ENCODE assay signal across 9 cellular contexts in the genomic region with DNA sequence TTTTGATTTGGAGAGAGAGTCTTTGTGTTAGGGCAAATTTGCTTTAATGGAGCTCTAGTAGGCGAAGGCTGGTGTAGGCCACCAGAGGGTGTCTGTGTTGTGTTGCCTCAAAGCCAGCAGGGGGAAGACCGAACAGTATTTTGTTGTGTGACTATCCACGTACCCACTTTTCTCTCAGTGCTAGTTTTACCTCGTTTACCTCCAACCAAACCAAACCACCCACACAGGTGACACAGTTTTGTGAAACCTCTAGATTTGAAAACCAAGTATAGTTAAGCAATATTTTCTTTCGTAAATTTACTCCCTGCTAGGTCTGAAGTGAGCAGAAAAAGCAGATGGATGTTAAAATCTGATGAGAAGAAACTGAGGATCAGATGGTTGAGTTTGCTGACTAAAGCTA. TPM values are rescaled to one million over a fixed set of nuclear protein-coding genes. Genes with fewer than 3 reads are reported as not detected.
DNase-seq lines count a peak whose midpoint lies in the region; ATAC-seq and TF ChIP-seq lines count a peak whose summit lies in the region.
"Had no signal": no experiment of that assay in that cellular context is flagged by ENCODE, and none has a peak within 500 bp of the region (broad histone marks: within the 10 kb centered on the region; RNA-seq: fewer than 3 reads in every experiment).

No MANE protein-coding gene starts in this region.

- no peak overlapping the region for H3K4me3 Mint-ChIP-seq in activated naive CD8-positive, alpha-beta T cell

- H3K36me3 ChIP-seq in BLaER1 (peaks cover 75% of the 10 kb centered on the region), Karpas-422 (ENCODE audit: insufficient read depth, low read length) (peaks cover 25% of the 10 kb centered on the region), RWPE2 (ENCODE audit: low read depth) (peaks cover 41% of the 10 kb centered on the region), cardiac muscle cell (peaks cover 23% of the 10 kb centered on the region), prostate gland (no peaks in the 10 kb centered on the region), vagina (peaks cover 0 to 33% of the 10 kb centered on the region in 2 donors)

- H2AFZ ChIP-seq in Karpas-422 (ENCODE audit: low read length), result no peak overlapping the region

- intact Hi-C loops in prostate gland (cut with DNase I), result loop anchor here (2.0 to 10.0 kb wide), 3 partner anchors 81 to 199 kb away; a partner anchor contains a TSS
- intact Hi-C loops in vagina (cut with DNase I), result loop anchor here (2.0 kb wide), 1 partner anchor 133 kb away; a partner anchor contains a TSS

- no peak overlapping the region for H3K4me2 ChIP-seq in BLaER1
- peak overlapping the region; percentile 30 for H3K4me2 ChIP-seq in Karpas-422 (ENCODE audit: low read depth, low read length, poor library complexity, severe bottlenecking)

- peak overlapping the region; percentile 9 for H3K27ac Mint-ChIP-seq in activated naive CD8-positive, alpha-beta T cell

- H3K27ac ChIP-seq in BLaER1 (no peak overlapping the region), Karpas-422 (ENCODE audit: low read length) (peak overlapping the region; percentile 85), RWPE2 (ENCODE audit: poor library complexity, severe bottlenecking) (no peak overlapping the region), cardiac muscle cell (peak overlapping the region; percentile 40), prostate gland (peak overlapping the region; percentile 32 to 72), vagina (peak overlapping the region; percentile 42)

- no peaks in the 10 kb centered on the region for H3K36me3 Mint-ChIP-seq in activated naive CD8-positive, alpha-beta T cell

- no peaks in the 10 kb centered on the region for H3K9me2 ChIP-seq in Karpas-422 (replicated peaks; ENCODE audit: insufficient read depth, low read length)

- no peaks in the 10 kb centered on the region for H3K9me3 Mint-ChIP-seq in activated naive CD8-positive, alpha-beta T cell (ENCODE audit: low read depth)

- DNase-seq in Karpas-422 (peak; percentile 88), RWPE2 (ENCODE audit: low spot score) (no peak), cardiac muscle cell (ENCODE audit: low read depth in 1 of 2, low spot score in 1 of 2) (peak; percentile 70 to 84), prostate gland (ENCODE audit: low spot score) (peak; percentile 71), vagina (ENCODE audit: extremely low spot score in 2 of 2) (no peak)

- ATAC-seq in GM19351 (IDR thresholded peaks at IDR 0.05; ENCODE audit: unreplicated experiment) (peak; percentile 67), RWPE2 (ENCODE audit: low read depth) (peak; percentile 89)

- 14% methylated on average over 5 of the region's 5 CpGs for WGBS in prostate gland

- H3K4me1 Mint-ChIP-seq in activated naive CD8-positive, alpha-beta T cell (ENCODE audit: low read depth), result peaks cover 13% of the 10 kb centered on the region

- no peaks in the 10 kb centered on the region for H3K79me2 ChIP-seq in Karpas-422 (ENCODE audit: low read length)

- H3K27me3 ChIP-seq in BLaER1, result no peaks in the 10 kb centered on the region
- no peaks in the 10 kb centered on the region for H3K27me3 ChIP-seq in Karpas-422 (ENCODE audit: low read length)
- no peaks in the 10 kb centered on the region for H3K27me3 ChIP-seq in RWPE2 (ENCODE audit: insufficient read depth, poor library complexity, severe bottlenecking)
- no peaks in the 10 kb centered on the region for H3K27me3 ChIP-seq in cardiac muscle cell
- no peaks in the 10 kb centered on the region for H3K27me3 ChIP-seq in prostate gland (replicated peaks; ENCODE audit: insufficient read depth)
- no peaks in the 10 kb centered on the region for H3K27me3 ChIP-seq in vagina

- peaks cover 18% of the 10 kb centered on the region for H3K4me1 ChIP-seq in BLaER1
- peaks cover 29% of the 10 kb centered on the region for H3K4me1 ChIP-seq in Karpas-422 (ENCODE audit: low read length)
- peaks cover 3% of the 10 kb centered on the region for H3K4me1 ChIP-seq in RWPE2 (ENCODE audit: insufficient read depth, poor library complexity, severe bottlenecking)
- H3K4me1 ChIP-seq in cardiac muscle cell (ENCODE audit: low read depth), result no peaks in the 10 kb centered on the region
- H3K4me1 ChIP-seq in prostate gland (replicated peaks), result peaks cover 4% of the 10 kb centered on the region
- no peaks in the 10 kb centered on the region for H3K4me1 ChIP-seq in vagina

- 0 out of 2 replicates have a peak overlapping the region, but pooled peaks have one; percentile 9 for H3K9ac ChIP-seq in BLaER1
- peak overlapping the region; percentile 25 for H3K9ac ChIP-seq in Karpas-422 (ENCODE audit: low read length)

- peak; percentile 83 for TF ChIP-seq CTCF in RWPE2 (IDR thresholded peaks at IDR 0.05; ENCODE audit: poor library complexity, severe bottlenecking)
- TF ChIP-seq CTCF in cardiac muscle cell (IDR thresholded peaks at IDR 0.05; ENCODE audit: low read depth, low read length), result peak; percentile 97
- peak; percentile 79 to 98 (median 91) for TF ChIP-seq CTCF in prostate gland (IDR thresholded peaks at IDR 0.05)
- peak; percentile 62 to 84 (median 72) for TF ChIP-seq CTCF in vagina (IDR thresholded peaks at IDR 0.05)

- H3K9me3 ChIP-seq in BLaER1 (no peaks in the 10 kb centered on the region), Karpas-422 (ENCODE audit: low read length) (no peaks in the 10 kb centered on the region), RWPE2 (ENCODE audit: severe bottlenecking) (no peaks in the 10 kb centered on the region), cardiac muscle cell (ENCODE audit: low read depth) (no peaks in the 10 kb centered on the region), prostate gland (no peaks in the 10 kb centered on the region), vagina (no peaks in the 10 kb centered on the region)

- no peaks in the 10 kb centered on the region for H4K20me1 ChIP-seq in BLaER1
- no peaks in the 10 kb centered on the region for H4K20me1 ChIP-seq in Karpas-422 (ENCODE audit: insufficient read depth, low read depth, low read length)

- H3K27me3 Mint-ChIP-seq in activated naive CD8-positive, alpha-beta T cell, result no peaks in the 10 kb centered on the region

- no peak for TF ChIP-seq POLR2A in prostate gland (IDR thresholded peaks at IDR 0.05)
- TF ChIP-seq POLR2A in vagina (IDR thresholded peaks at IDR 0.05), result no peak

- H3K4me3 ChIP-seq in BLaER1 (no peak overlapping the region), Karpas-422 (ENCODE audit: low read length) (peak overlapping the region; percentile 8; the same call in 1 of the 2 replicates), RWPE2 (ENCODE audit: severe bottlenecking) (no peak overlapping the region), cardiac muscle cell (no peak overlapping the region), prostate gland (no peak overlapping the region), vagina (no peak overlapping the region)

RNA-seq across cellular contexts. Expression of a gene that starts 36.3 kb away (rescaled TPM):
- total RNA-seq in Karpas-422 (2014; rRNA removed; shearing (Covaris generic); ENCODE audit: low replicate concordance), result 1.0 TPM in 1 of 2 replicates, not detected in the other
- total RNA-seq in cardiac muscle cell, result not detected in 2 replicates
- not detected in 2 replicates for polyA plus RNA-seq in cardiac muscle cell
- not detected for total RNA-seq in prostate gland
- total RNA-seq in vagina, result not detected
- total RNA-seq: T-helper 2 cell treated with Interferon-gamma antibody and Interleukin-4, amounts not matched to agents 100 ng/mL and 5 ng/mL, for 36 hours had no signal

RNA-seq across cellular contexts. Expression of a gene that starts 42.5 kb away (rescaled TPM):
- total RNA-seq in Karpas-422 (2014; rRNA removed; shearing (Covaris generic); ENCODE audit: low replicate concordance), result 37.0 and 65.7 TPM in 2 replicates
- total RNA-seq in cardiac muscle cell (58.3 and 68.1 TPM in 2 replicates), prostate gland (10 to 100 TPM; 23.4 to 45.7 TPM), vagina (17.7 TPM)
- 69.2 and 79.8 TPM in 2 replicates for polyA plus RNA-seq in cardiac muscle cell

RNA-seq across cellular contexts. Expression of a gene that starts 44.3 kb away (rescaled TPM):
- total RNA-seq in Karpas-422 (2014; rRNA removed; shearing (Covaris generic); ENCODE audit: low replicate concordance), result 21.9 and 24.8 TPM in 2 replicates
- total RNA-seq in cardiac muscle cell (18.5 and 26.1 TPM in 2 replicates), prostate gland (10 to 100 TPM in 1 of 2 donors, 1 to 10 TPM in 1; 4.3 to 30.9 TPM), vagina (21.9 TPM)
- 15.1 and 17.6 TPM in 2 replicates for polyA plus RNA-seq in cardiac muscle cell

Comparison
In these comparisons a context has a peak if more than half of its experiments do, and no peak if none do; other contexts are left out.
1. H3K27ac ChIP-seq: peak in Karpas-422 (single experiment), cardiac muscle cell (single experiment), prostate gland (2 of 2) and vagina (single experiment); none in BLaER1 (single experiment) and RWPE2 (single experiment).
2. DNase-seq: peak in Karpas-422 (single experiment), cardiac muscle cell (2 of 2) and prostate gland (single experiment); none in RWPE2 (single experiment) and vagina (0 of 2).
3. Peak in every context shown above with its lines, with median percentiles within 50 percentile points of each other: CTCF ChIP-seq.